14 cellular contexts compared by ENCODE assay signal in genomic region chr6:146916435-146917015, GRCh38.
"Had no signal": no experiment of that assay in that cellular context is flagged by ENCODE, and none has a peak within 500 bp of the region (broad histone marks: within the 10 kb centered on the region; RNA-seq: fewer than 3 reads in every experiment).

No MANE protein-coding gene starts in this region.

- H3K9me3 ChIP-seq: adrenal gland, esophagus squamous epithelium, transverse colon had no signal

- DNase-seq: activated CD4-positive, CD25-positive, alpha-beta regulatory T cell; activated naive CD4-positive, alpha-beta T cell treated with anti-CD3 and anti-CD28 coated beads, Interleukin-2, amount 10 ng/mL, durations not matched to agents 7 days and 5 days; adrenal gland; cerebellar nuclear complex; esophagus squamous epithelium; left ventricle myocardium superior; posterior cingulate gyrus; right cardiac atrium; stimulated activated CD4-positive, alpha-beta T cell treated with anti-CD3 and anti-CD28 coated beads, Interleukin-2, amount 100 ng/mL, for 24 hours; stimulated activated naive B cell treated with anti-CD40 and anti-IgM and Interleukin-4, amounts not matched to agents 10 μg/mL and 1 μg/mL and 100 μg/mL, for 72 hours; T-helper 2 cell; transverse colon had no signal

- H3K9me3 Mint-ChIP-seq: activated naive CD4-positive, alpha-beta T cell treated with anti-CD3 and anti-CD28 coated beads, Interleukin-2, amount 10 ng/mL, durations not matched to agents 7 days and 5 days; stimulated activated naive B cell treated with anti-CD40 and anti-IgM and Interleukin-4, amounts not matched to agents 10 μg/mL and 1 μg/mL and 100 μg/mL, for 72 hours had no signal

- H3K36me3 Mint-ChIP-seq: activated naive CD4-positive, alpha-beta T cell treated with anti-CD3 and anti-CD28 coated beads, Interleukin-2, amount 10 ng/mL, durations not matched to agents 7 days and 5 days; stimulated activated naive B cell treated with anti-CD40 and anti-IgM and Interleukin-4, amounts not matched to agents 10 μg/mL and 1 μg/mL and 100 μg/mL, for 72 hours had no signal

- H3K27me3 ChIP-seq: adrenal gland, esophagus squamous epithelium, transverse colon had no signal

- H3K27ac Mint-ChIP-seq: activated naive CD4-positive, alpha-beta T cell treated with anti-CD3 and anti-CD28 coated beads, Interleukin-2, amount 10 ng/mL, durations not matched to agents 7 days and 5 days; activated T-helper 2 cell treated with anti-CD3 and anti-CD28 coated beads, Interferon-gamma antibody, Interleukin-2, Interleukin-4, amounts not matched to agents 10 μg/mL and 5 μg/mL and 100 μg/mL, durations not matched to agents 14 hours and 24 hours and 36 hours; stimulated activated naive B cell treated with anti-CD40 and anti-IgM and Interleukin-4, amounts not matched to agents 10 μg/mL and 1 μg/mL and 100 μg/mL, for 72 hours had no signal

- H3K4me3 ChIP-seq: adrenal gland, transverse colon had no signal

- H3K36me3 ChIP-seq: adrenal gland, esophagus squamous epithelium, transverse colon had no signal

- ATAC-seq: left ventricle myocardium superior; right cardiac atrium; stimulated activated naive B cell treated with anti-CD40 and anti-IgM and Interleukin-4, amounts not matched to agents 10 μg/mL and 1 μg/mL and 100 μg/mL, for 72 hours had no signal

- H3K4me3 Mint-ChIP-seq: activated naive CD4-positive, alpha-beta T cell treated with anti-CD3 and anti-CD28 coated beads, Interleukin-2, amount 10 ng/mL, durations not matched to agents 7 days and 5 days; neural crest cell; stimulated activated naive B cell treated with anti-CD40 and anti-IgM and Interleukin-4, amounts not matched to agents 10 μg/mL and 1 μg/mL and 100 μg/mL, for 72 hours had no signal
